In genomic region chr9:129164246-129164930, GRCh38 we compare ENCODE assay signal across 12 cellular contexts. TPM values are rescaled to one million over a fixed set of nuclear protein-coding genes. Genes with fewer than 3 reads are reported as not detected.
DNase-seq lines count a peak whose midpoint lies in the region; ATAC-seq, FAIRE-seq and TF ChIP-seq lines count a peak whose summit lies in the region.
"Had no signal": no experiment of that assay in that cellular context is flagged by ENCODE, and none has a peak within 500 bp of the region (broad histone marks: within the 10 kb centered on the region; RNA-seq: fewer than 3 reads in every experiment).

No MANE protein-coding gene starts in this region.

- FAIRE-seq in frontal cortex (lab: Jason Lieb, UNC), result no peak

- WGBS in right cardiac atrium, result 37% methylated on average over 9 of the region's 9 CpGs

- H3K4me3 ChIP-seq in right cardiac atrium (ENCODE audit: low read length), result no peak overlapping the region

- H3K36me3 Mint-ChIP-seq in brain, result peaks cover 20% of the 10 kb centered on the region

- peaks cover 26% of the 10 kb centered on the region for H3K4me1 Mint-ChIP-seq in brain

- H3K27me3 Mint-ChIP-seq in brain, result peaks cover 3% of the 10 kb centered on the region
- H3K27me3 Mint-ChIP-seq: stimulated activated naive CD8-positive, alpha-beta T cell treated with anti-CD3 and anti-CD28 coated beads, Interleukin-15, amount 100 ng/mL, for 72 hours had no signal

- H3K4me3 Mint-ChIP-seq in brain, result peak overlapping the region in 2 of 5 experiments; percentile 8 to 40
- H3K4me3 Mint-ChIP-seq: stimulated activated naive CD8-positive, alpha-beta T cell treated with anti-CD3 and anti-CD28 coated beads, Interleukin-15, amount 100 ng/mL, for 72 hours had no signal

- H3K27ac ChIP-seq in right cardiac atrium (ENCODE audit: low read length), result peak overlapping the region; percentile 87
- H3K27ac ChIP-seq: WERI-Rb-1 had no signal

- intact Hi-C loops in right cardiac atrium (cut with DNase I), result no loop called here
- intact Hi-C loops in sciatic nerve (cut with DNase I), result no loop called here

- peaks cover 7% of the 10 kb centered on the region for H3K4me1 ChIP-seq in right cardiac atrium (ENCODE audit: control insufficient read depth, insufficient read depth, low read length)

- no peaks in the 10 kb centered on the region for H3K9me3 ChIP-seq in right cardiac atrium (ENCODE audit: control insufficient read depth, low read length)

- H3K27ac Mint-ChIP-seq in brain, result peak overlapping the region; percentile 0 to 95 (median 87)
- H3K27ac Mint-ChIP-seq: stimulated activated naive CD8-positive, alpha-beta T cell treated with anti-CD3 and anti-CD28 coated beads, Interleukin-15, amount 100 ng/mL, for 72 hours had no signal

- DNase-seq in GM03348 (ENCODE audit: low spot score) (peak; percentile 51), right cardiac atrium (peak; percentile 76 to 85 (median 82)), sciatic nerve (ENCODE audit: low spot score) (no peak), frontal cortex (ENCODE audit: low spot score in 2 of 2) (no peak), ecto neural progenitor cell (ENCODE audit: low spot score) (no peak), HEK293T (ENCODE audit: extremely low spot score) (no peak), NCI-H524 treated with DMSO at 0.1 percent for 48 hours (lab: John Stamatoyannopoulos, UW) (no peak)
- DNase-seq: activated gamma-delta T cell treated with Interleukin-2 at 50 U/mL for 16 hours; DMS 273 treated with DMSO at 0.1 percent for 48 hours; stimulated activated naive CD8-positive, alpha-beta T cell treated with anti-CD3 and anti-CD28 coated beads, Interleukin-15, amount 100 ng/mL, for 72 hours; WERI-Rb-1 had no signal

- ATAC-seq in right cardiac atrium (peak; percentile 67 to 70), sciatic nerve (peak; percentile 72)
- ATAC-seq: stimulated activated naive CD8-positive, alpha-beta T cell treated with anti-CD3 and anti-CD28 coated beads, Interleukin-15, amount 100 ng/mL, for 72 hours had no signal

- CTCF ChIA-PET in HEK293T (lab: Yijun Ruan, JAX), result interaction anchor here (1.4 kb wide), 1 partner anchor 21 kb away, joined by 5 read pairs; no protein-coding TSS in a partner anchor

- H3K9me3 Mint-ChIP-seq in brain, result peaks cover 0 to 4% (median 2%) of the 10 kb centered on the region in 5 experiments
- H3K9me3 Mint-ChIP-seq: stimulated activated naive CD8-positive, alpha-beta T cell treated with anti-CD3 and anti-CD28 coated beads, Interleukin-15, amount 100 ng/mL, for 72 hours had no signal

- no peaks in the 10 kb centered on the region for H3K27me3 ChIP-seq in right cardiac atrium (ENCODE audit: control insufficient read depth, insufficient read depth)

- no peak for TF ChIP-seq CTCF in brain (conservative IDR thresholded peaks at IDR 0.05)

- POLR2A ChIA-PET in HEK293T (lab: Yijun Ruan, JAX), result interaction anchor here (1.5 to 3.5 kb wide), 2 partner anchors 9 to 14 kb away, joined by 5 to 14 read pairs; partner anchors contain the start of gene IER5L

TF ChIP-seq in HEK293T, 16 proteins besides CTCF, POLR2A, EP300 and RAD21:
- no peak for TF ChIP-seq ARNT (IDR thresholded peaks at IDR 0.05)
- no peak for TF ChIP-seq FOXA1 (IDR thresholded peaks at IDR 0.05)
- TF ChIP-seq LEF1 (IDR thresholded peaks at IDR 0.05; ENCODE audit: borderline replicate concordance), result no peak
- TF ChIP-seq ZNF384 (IDR thresholded peaks at IDR 0.05), result no peak
- no peak for TF ChIP-seq SP1 (IDR thresholded peaks at IDR 0.05)
- no peak for TF ChIP-seq SUZ12 (IDR thresholded peaks at IDR 0.05)
- no peak for TF ChIP-seq PKNOX1 (IDR thresholded peaks at IDR 0.05)
- no peak for TF ChIP-seq L3MBTL2 (conservative IDR thresholded peaks at IDR 0.05)
- TF ChIP-seq NFRKB (IDR thresholded peaks at IDR 0.05), result no peak

RNA-seq across cellular contexts. Expression of gene IER5L, which starts 13.7 kb away (rescaled TPM):
- 9.6 TPM for polyA plus RNA-seq in brain (ENCODE audit: insufficient read depth, low read depth, low replicate concordance)
- 1 to 10 TPM; 6.7 to 9.4 (median 8.7) TPM for total RNA-seq in right cardiac atrium
- 10.4 TPM for polyA plus RNA-seq in right cardiac atrium
- 39.3 TPM for total RNA-seq in sciatic nerve
- total RNA-seq in frontal cortex, result 33.8 TPM

RNA-seq across cellular contexts. Expression of gene PTPA, which starts 53.2 kb away (rescaled TPM):
- polyA plus RNA-seq in brain (ENCODE audit: insufficient read depth, low read depth, low replicate concordance), result 334 TPM
- total RNA-seq in right cardiac atrium, result 100 to 1,000 TPM; 115 to 170 (median 144) TPM
- polyA plus RNA-seq in right cardiac atrium, result 147 TPM
- total RNA-seq in sciatic nerve, result 78.2 TPM
- 55.0 TPM for total RNA-seq in frontal cortex

RNA-seq across cellular contexts. Expression of gene CRAT, which starts 53.8 kb away (rescaled TPM):
- 75.0 TPM for polyA plus RNA-seq in brain (ENCODE audit: insufficient read depth, low read depth, low replicate concordance)
- 10 to 100 TPM; 47.0 to 69.9 (median 56.8) TPM for total RNA-seq in right cardiac atrium
- 63.3 TPM for polyA plus RNA-seq in right cardiac atrium
- 37.4 TPM for total RNA-seq in sciatic nerve
- 12.2 TPM for total RNA-seq in frontal cortex

Comparison
In these comparisons a context has a peak if more than half of its experiments do, and no peak if none do; other contexts are left out.
1. DNase-seq: peak in GM03348 (single experiment) and right cardiac atrium (3 of 3); none in sciatic nerve (single experiment), frontal cortex (0 of 2), ecto neural progenitor cell (single experiment), HEK293T (single experiment) and NCI-H524 treated with DMSO at 0.1 percent for 48 hours (single experiment).